Comparison of ENCODE assay signal across 27 cellular contexts in the genomic region with DNA sequence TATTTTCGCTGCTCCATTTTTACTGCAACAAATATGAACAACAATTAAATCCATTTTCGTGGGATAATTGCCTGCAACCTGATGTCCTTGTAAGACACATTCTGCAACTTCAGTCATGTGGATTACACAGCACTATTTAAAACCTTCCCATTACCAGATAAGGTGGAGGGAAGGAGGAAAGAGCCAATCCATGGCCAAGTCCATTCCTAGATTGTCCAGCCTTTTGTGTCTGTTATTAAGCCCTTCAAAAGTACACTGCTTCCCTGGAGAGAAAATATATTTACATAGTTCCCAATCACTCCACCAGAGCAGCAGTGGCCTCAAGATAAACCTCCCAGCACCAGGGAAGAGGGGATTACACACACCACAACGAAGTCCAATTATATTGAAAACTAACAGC.
"Had no signal": no experiment of that assay in that cellular context is flagged by ENCODE, and none has a peak within 500 bp of the region (broad histone marks: within the 10 kb centered on the region; RNA-seq: fewer than 3 reads in every experiment).

No MANE protein-coding gene starts in this region.

- ATAC-seq: activated CD4-positive, CD25-positive, alpha-beta regulatory T cell treated with anti-CD3 and anti-CD28 coated beads, Interleukin-2, amount 50 U/mL, for 24 hours; activated CD8-positive, alpha-beta T cell treated with anti-CD3 and anti-CD28 coated beads for 36 hours; K562; Panc1; SK-N-SH treated with all-trans-retinoic acid at 6 μM for 48 hours had no signal

- DNase-seq: activated CD4-positive, alpha-beta T cell treated with anti-CD3 and anti-CD28 coated beads for 4 hours; activated CD8-positive, alpha-beta memory T cell treated with anti-CD3 and anti-CD28 coated beads, Interleukin-2, amount 50 U/mL, for 48 hours; activated CD8-positive, alpha-beta T cell treated with anti-CD3 and anti-CD28 coated beads for 36 hours; activated naive CD4-positive, alpha-beta T cell treated with anti-CD3 and anti-CD28 coated beads, Interleukin-2, amount 50 U/mL, for 16 hours; activated naive CD8-positive, alpha-beta T cell treated with anti-CD3 and anti-CD28 coated beads, Interleukin-2, amount 10 ng/mL, durations not matched to agents 7 days and 5 days; activated T-cell treated with anti-CD3 and anti-CD28 coated beads, Interleukin-2, amount 50 U/mL, for 1 hour; adrenal gland; central memory CD4-positive, alpha-beta T cell; Karpas-422; MM.1S; NCI-H1105 treated with DMSO at 0.1 percent for 48 hours; NCI-H1694 treated with DMSO at 0.1 percent for 48 hours; NCI-H2029 treated with DMSO at 0.1 percent for 48 hours; NCI-H345; NCI-H510A; NCI-H774; NK-92 treated with Interleukin-12 subunit alpha and Interleukin-12 subunit beta, amount 100 ng/mL, for 24 hours; OCI-M1; RPMI8226; SHP77; SW 1271 had no signal

- H3K9me3 ChIP-seq: adrenal gland, breast epithelium, SJSA1 had no signal

- H3K27me3 ChIP-seq: adrenal gland, breast epithelium, SJSA1 had no signal

- H3K4me1 ChIP-seq: adrenal gland, breast epithelium, SJSA1 had no signal

- H3K4me3 ChIP-seq: adrenal gland, breast epithelium, K562, SJSA1 had no signal

- H3K36me3 ChIP-seq: adrenal gland, breast epithelium, SJSA1 had no signal

- H3K27ac ChIP-seq: adrenal gland, breast epithelium, SJSA1 had no signal
